Comparison of ENCODE assay signal across 17 cellular contexts in genomic region chr14:105884808-105885281, GRCh38.
A peak's percentile ranks its signal among the peaks of the same experiment; 100 is the strongest.
DNase-seq lines count a peak whose midpoint lies in the region; ATAC-seq and TF ChIP-seq lines count a peak whose summit lies in the region.
"Had no signal": no experiment of that assay in that cellular context is flagged by ENCODE, and none has a peak within 500 bp of the region (broad histone marks: within the 10 kb centered on the region; RNA-seq: fewer than 3 reads in every experiment).

No MANE protein-coding gene starts in this region.

- H3K36me3 Mint-ChIP-seq in osteocyte (ENCODE audit: unreplicated experiment): no peaks in the 10 kb centered on the region

- 66% methylated on average over 13 of the region's 13 CpGs for WGBS in smooth muscle cell (ENCODE audit: low lambda C conversion rate)

- H3K9ac ChIP-seq in smooth muscle cell (ENCODE audit: low read depth): no peak overlapping the region

- DNase-seq in left ventricle myocardium superior: peak; percentile 13
- DNase-seq in Right ventricle myocardium superior: no peak
- DNase-seq in coronary artery (ENCODE audit: low spot score): peak; percentile 52
- peak; percentile 71 for DNase-seq in osteocyte (ENCODE audit: extremely low spot score, unreplicated experiment)
- no peak for DNase-seq in DMS53 (lab: John Stamatoyannopoulos, UW)
- no peak for DNase-seq in smooth muscle cell (lab: John Stamatoyannopoulos, UW; ENCODE audit: unreplicated experiment)
- no peak for DNase-seq in DMS153 (lab: John Stamatoyannopoulos, UW)
- DNase-seq: activated CD8-positive, alpha-beta T cell treated with anti-CD3 and anti-CD28 coated beads for 36 hours; Calu3; colonic mucosa; HCEC 1CT; hippocampal formation; MV-4-11; NCI-H2081; NCI-H510A; stimulated activated CD4-positive, alpha-beta T cell treated with anti-CD3 and anti-CD28 coated beads, Interleukin-1b, Interleukin-23, amount 100 ng/mL, for 48 hours had no signal

- H3K4me1 ChIP-seq in smooth muscle cell (ENCODE audit: low read depth): no peaks in the 10 kb centered on the region
- H3K4me1 ChIP-seq: colonic mucosa had no signal

- H3K27me3 Mint-ChIP-seq in osteocyte (ENCODE audit: unreplicated experiment): no peaks in the 10 kb centered on the region

- H3F3A ChIP-seq in smooth muscle cell (ENCODE audit: low read depth): no peaks in the 10 kb centered on the region

- TF ChIP-seq CTCF in coronary artery (IDR thresholded peaks at IDR 0.05) (no peak), osteocyte (IDR thresholded peaks at IDR 0.05) (no peak), smooth muscle cell (IDR thresholded peaks at IDR 0.05; ENCODE audit: borderline replicate concordance, insufficient read depth, poor library complexity, severe bottlenecking) (no peak)

- H3K4me1 Mint-ChIP-seq in osteocyte (ENCODE audit: unreplicated experiment): no peaks in the 10 kb centered on the region

- no peak overlapping the region for H3K27ac Mint-ChIP-seq in osteocyte (ENCODE audit: unreplicated experiment)
- H3K27ac Mint-ChIP-seq: activated CD8-positive, alpha-beta T cell treated with anti-CD3 and anti-CD28 coated beads for 36 hours; activated T-helper 2 cell treated with anti-CD3 and anti-CD28 coated beads, Interferon-gamma antibody, Interleukin-2, Interleukin-4, amounts not matched to agents 10 μg/mL and 5 μg/mL and 100 μg/mL, durations not matched to agents 14 hours and 24 hours and 36 hours had no signal

- no peak overlapping the region for H3K4me3 Mint-ChIP-seq in osteocyte (ENCODE audit: unreplicated experiment)
- H3K4me3 Mint-ChIP-seq: activated CD8-positive, alpha-beta T cell treated with anti-CD3 and anti-CD28 coated beads for 36 hours had no signal

- intact Hi-C loops in left ventricle myocardium superior (cut with micrococcal nuclease): no loop called here
- intact Hi-C loops in Right ventricle myocardium superior (cut with DNase I): no loop called here

- H3K79me2 ChIP-seq in smooth muscle cell (ENCODE audit: low read depth): no peaks in the 10 kb centered on the region

- no peak overlapping the region for H3K27ac ChIP-seq in coronary artery
- H3K27ac ChIP-seq in smooth muscle cell (ENCODE audit: low read depth): no peak overlapping the region
- H3K27ac ChIP-seq: colonic mucosa had no signal

- no peak overlapping the region for H2AFZ ChIP-seq in smooth muscle cell (ENCODE audit: low read depth)

- no peaks in the 10 kb centered on the region for H3K27me3 ChIP-seq in smooth muscle cell (ENCODE audit: low read depth)
- H3K27me3 ChIP-seq: colonic mucosa had no signal

- H3K4me2 ChIP-seq in smooth muscle cell: no peak overlapping the region

- no peaks in the 10 kb centered on the region for H4K20me1 ChIP-seq in smooth muscle cell (ENCODE audit: low read depth)

- H3K9me3 ChIP-seq in smooth muscle cell (replicated peaks; ENCODE audit: low read depth): no peaks in the 10 kb centered on the region
- H3K9me3 ChIP-seq: colonic mucosa had no signal

- H3K9me3 Mint-ChIP-seq in osteocyte (ENCODE audit: unreplicated experiment): peaks cover 12% of the 10 kb centered on the region
- H3K9me3 Mint-ChIP-seq: activated CD8-positive, alpha-beta T cell treated with anti-CD3 and anti-CD28 coated beads for 36 hours; activated T-helper 2 cell treated with anti-CD3 and anti-CD28 coated beads, Interferon-gamma antibody, Interleukin-2, Interleukin-4, amounts not matched to agents 10 μg/mL and 5 μg/mL and 100 μg/mL, durations not matched to agents 14 hours and 24 hours and 36 hours had no signal

- H3K4me3 ChIP-seq in coronary artery (no peak overlapping the region), smooth muscle cell (no peak overlapping the region)
- H3K4me3 ChIP-seq: colonic mucosa had no signal

- ATAC-seq in left ventricle myocardium superior: no peak
- no peak for ATAC-seq in Right ventricle myocardium superior (ENCODE audit: poor library complexity)
- ATAC-seq: activated CD8-positive, alpha-beta T cell treated with anti-CD3 and anti-CD28 coated beads for 36 hours had no signal

- no peaks in the 10 kb centered on the region for H3K36me3 ChIP-seq in smooth muscle cell (ENCODE audit: low read depth)
- H3K36me3 ChIP-seq: colonic mucosa had no signal

Comparison
In these comparisons a context has a peak if more than half of its experiments do, and no peak if none do; other contexts are left out.
1. DNase-seq: peak in left ventricle myocardium superior (single experiment), coronary artery (single experiment) and osteocyte (single experiment); none in Right ventricle myocardium superior (single experiment), DMS53 (single experiment), smooth muscle cell (single experiment) and DMS153 (single experiment).